ENCODE assay signal across 13 cellular contexts in genomic region chr5:155460501-155460931, GRCh38.
"Had no signal": no experiment of that assay in that cellular context is flagged by ENCODE, and none has a peak within 500 bp of the region (broad histone marks: within the 10 kb centered on the region; RNA-seq: fewer than 3 reads in every experiment).

No MANE protein-coding gene starts in this region.

- H3K4me2 ChIP-seq: neural progenitor cell had no signal

- H3K4me1 Mint-ChIP-seq: naive B cell, neural progenitor cell had no signal

- DNase-seq: activated CD4-positive, alpha-beta T cell treated with anti-CD3 and anti-CD28 coated beads for 1 hour; activated CD4-positive, alpha-beta T cell treated with anti-CD3 and anti-CD28 coated beads, Interleukin-2, amount 50 U/mL, for 4 hours; activated naive CD4-positive, alpha-beta T cell treated with anti-CD3 and anti-CD28 coated beads for 36 hours; activated T-cell treated with anti-CD3 and anti-CD28 coated beads for 4 hours; gastrocnemius medialis; heart right ventricle; left colon; naive B cell; ovary; stimulated activated CD4-positive, alpha-beta T cell treated with anti-CD3 and anti-CD28 coated beads, Interleukin-12 subunit alpha, Interleukin-12 subunit beta, amount 100 ng/mL, for 4 hours; stimulated activated CD4-positive, alpha-beta T cell treated with anti-CD3 and anti-CD28 coated beads, Interleukin-2, amount 100 ng/mL, for 24 hours; T1000 had no signal

- H3K9me3 ChIP-seq: gastrocnemius medialis, ovary had no signal

- H3K4me3 Mint-ChIP-seq: activated naive CD4-positive, alpha-beta T cell treated with anti-CD3 and anti-CD28 coated beads for 36 hours; naive B cell; neural progenitor cell had no signal

- H3K36me3 Mint-ChIP-seq: naive B cell, neural progenitor cell had no signal

- H3K27ac Mint-ChIP-seq: activated naive CD4-positive, alpha-beta T cell treated with anti-CD3 and anti-CD28 coated beads for 36 hours; naive B cell; neural progenitor cell had no signal

- H3K27me3 ChIP-seq: gastrocnemius medialis, heart right ventricle, neural progenitor cell, ovary had no signal

- H3K9ac ChIP-seq: neural progenitor cell had no signal

- H2AFZ ChIP-seq: neural progenitor cell had no signal

- H3K4me1 ChIP-seq: gastrocnemius medialis, heart right ventricle had no signal

- H3K4me3 ChIP-seq: gastrocnemius medialis, heart right ventricle, neural progenitor cell, ovary had no signal

- H3K36me3 ChIP-seq: gastrocnemius medialis, heart right ventricle, neural progenitor cell, ovary had no signal

- H3K27ac ChIP-seq: gastrocnemius medialis, heart right ventricle, neural progenitor cell, ovary had no signal
